Comparison of ENCODE assay signal across 8 cellular contexts in genomic region chr13:26022538-26023292, GRCh38. TPM values are rescaled to one million over a fixed set of nuclear protein-coding genes. Genes with fewer than 3 reads are reported as not detected.
DNase-seq lines count a peak whose midpoint lies in the region; ATAC-seq and TF ChIP-seq lines count a peak whose summit lies in the region.

No MANE protein-coding gene starts in this region.

- H3K9me3 Mint-ChIP-seq in osteocyte (ENCODE audit: unreplicated experiment): no peaks in the 10 kb centered on the region

- in situ Hi-C loops in KBM-7 (cut with MboI; ENCODE audit: low pct_unique_long_range_greater_than_20kb, low sequenced_read_pairs): no loop called here

- H3K36me3 Mint-ChIP-seq in osteocyte (ENCODE audit: unreplicated experiment): no peaks in the 10 kb centered on the region

- H3K4me3 Mint-ChIP-seq in osteocyte (ENCODE audit: unreplicated experiment): no peak overlapping the region

- no peak overlapping the region for H3K4me3 ChIP-seq in epithelial cell of proximal tubule (ENCODE audit: low read depth, low read length)

- peak overlapping the region; percentile 94 for H3K27ac Mint-ChIP-seq in osteocyte (ENCODE audit: unreplicated experiment)

- ATAC-seq in HG02970 (IDR thresholded peaks at IDR 0.05; ENCODE audit: low FRiP score, unreplicated experiment): no peak

- DNase-seq in DMS79 treated with DMSO at 0.1 percent for 48 hours (lab: John Stamatoyannopoulos, UW): peak; percentile 85
- DNase-seq in NCI-H446 (lab: John Stamatoyannopoulos, UW): peak; percentile 31 to 76
- DNase-seq in epithelial cell of proximal tubule (ENCODE audit: low read depth): peak; percentile 78
- peak; percentile 93 for DNase-seq in osteocyte (ENCODE audit: extremely low spot score, unreplicated experiment)
- DNase-seq in activated gamma-delta T cell (lab: John Stamatoyannopoulos, UW): no peak
- no peak for DNase-seq in stimulated activated CD4-positive, alpha-beta T cell treated with anti-CD3 and anti-CD28 coated beads, Interleukin-15, amount 100 ng/mL, for 24 hours
- no peak for DNase-seq in KBM-7

- no peak for TF ChIP-seq CTCF in epithelial cell of proximal tubule (conservative IDR thresholded peaks at IDR 0.05; ENCODE audit: low read depth, low read length)
- TF ChIP-seq CTCF in osteocyte (IDR thresholded peaks at IDR 0.05): no peak

- no peaks in the 10 kb centered on the region for H3K27me3 Mint-ChIP-seq in osteocyte (ENCODE audit: unreplicated experiment)

- peaks cover 81% of the 10 kb centered on the region for H3K4me1 Mint-ChIP-seq in osteocyte (ENCODE audit: unreplicated experiment)

RNA-seq across cellular contexts. Expression of gene SHISA2, which starts 29.1 kb away (rescaled TPM):
- total RNA-seq in epithelial cell of proximal tubule (159 and 170 TPM in 2 replicates), osteocyte (128 TPM in 2 replicates)

Comparison
In these comparisons a context has a peak if more than half of its experiments do, and no peak if none do; other contexts are left out.
1. DNase-seq: peak in DMS79 treated with DMSO at 0.1 percent for 48 hours (single experiment), NCI-H446 (2 of 2), epithelial cell of proximal tubule (single experiment) and osteocyte (single experiment); none in activated gamma-delta T cell (single experiment), stimulated activated CD4-positive, alpha-beta T cell treated with anti-CD3 and anti-CD28 coated beads, Interleukin-15, amount 100 ng/mL, for 24 hours (single experiment) and KBM-7 (single experiment).